Comparison of ENCODE assay signal across 18 cellular contexts in the genomic region with DNA sequence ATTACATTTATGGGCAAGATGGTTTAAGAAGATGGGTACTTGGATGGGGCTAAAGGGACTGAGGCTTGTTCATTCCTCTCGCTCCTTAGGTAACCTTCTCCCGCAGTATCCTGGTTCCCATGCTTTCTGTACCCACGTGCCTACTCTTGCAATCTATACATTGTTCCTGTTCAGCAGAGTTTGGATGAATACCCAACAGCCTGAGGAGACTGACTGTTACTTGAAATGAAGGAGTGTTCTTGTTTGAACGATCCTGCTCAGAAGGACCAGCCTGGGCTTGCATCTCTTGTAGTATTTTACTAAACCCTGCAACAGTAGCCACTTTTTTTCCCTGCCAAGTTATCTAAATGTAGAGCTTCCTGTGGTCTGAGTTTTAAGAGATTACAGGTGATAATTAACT. TPM values are rescaled to one million over a fixed set of nuclear protein-coding genes. Genes with fewer than 3 reads are reported as not detected.
DNase-seq lines count a peak whose midpoint lies in the region; ATAC-seq, FAIRE-seq and TF ChIP-seq lines count a peak whose summit lies in the region.
"Had no signal": no experiment of that assay in that cellular context is flagged by ENCODE, and none has a peak within 500 bp of the region (broad histone marks: within the 10 kb centered on the region; RNA-seq: fewer than 3 reads in every experiment).

No MANE protein-coding gene starts in this region.

- H2BK15ac ChIP-seq in H9 (ENCODE audit: low read depth, low read length), result no peak overlapping the region

- no peaks in the 10 kb centered on the region for H3K4me1 Mint-ChIP-seq in H9
- H3K4me1 Mint-ChIP-seq in activated naive CD8-positive, alpha-beta T cell treated with anti-CD3 and anti-CD28 coated beads, Interleukin-2, amount 50 U/mL, for 24 hours, result no peaks in the 10 kb centered on the region
- H3K4me1 Mint-ChIP-seq: CD14-positive monocyte; CD4-positive, alpha-beta memory T cell; GM23338 had no signal

- H3K36me3 ChIP-seq in mammary epithelial cell (ENCODE audit: insufficient read depth, low read length), result no peaks in the 10 kb centered on the region
- peaks cover 0 to 3% of the 10 kb centered on the region in 2 donors for H3K36me3 ChIP-seq in esophagus (ENCODE audit: control insufficient read depth in 2 of 2, insufficient read depth in 2 of 2, low read length in 1 of 2)
- H3K36me3 ChIP-seq in keratinocyte (ENCODE audit: control insufficient read depth in 2 of 2, extremely low read depth in 1 of 2, insufficient read depth in 2 of 2, low read length in 2 of 2), result no peaks in the 10 kb centered on the region
- H3K36me3 ChIP-seq: BLaER1 had no signal

- H2BK20ac ChIP-seq in H9 (ENCODE audit: low read depth, low read length, poor library complexity, severe bottlenecking), result no peak overlapping the region

- peak; percentile 95 for FAIRE-seq in keratinocyte (lab: Jason Lieb, UNC)
- FAIRE-seq: H54 had no signal

- no peak overlapping the region for H3K18ac ChIP-seq in H9 (ENCODE audit: insufficient read length, low read depth, low read length)

- no peak overlapping the region for H2BK120ac ChIP-seq in H9 (ENCODE audit: low read depth, low read length, poor library complexity, severe bottlenecking)

- H4K91ac ChIP-seq in H9 (ENCODE audit: insufficient read length, low read depth, low read length), result no peak overlapping the region

- H3K27me3 Mint-ChIP-seq in H9 (ENCODE audit: low read depth), result no peaks in the 10 kb centered on the region
- peaks cover 2% of the 10 kb centered on the region for H3K27me3 Mint-ChIP-seq in activated naive CD8-positive, alpha-beta T cell treated with anti-CD3 and anti-CD28 coated beads, Interleukin-2, amount 50 U/mL, for 24 hours
- H3K27me3 Mint-ChIP-seq: CD4-positive, alpha-beta memory T cell had no signal

- H3K27ac ChIP-seq in H9 (ENCODE audit: insufficient read length, low read depth, low read length) (no peak overlapping the region), mammary epithelial cell (ENCODE audit: insufficient read depth, low read depth, low read length) (no peak overlapping the region), esophagus (ENCODE audit: low read depth in 2 of 2, low read length in 1 of 2) (peak overlapping the region; percentile 3 to 50), keratinocyte (ENCODE audit: control insufficient read depth, insufficient read depth, low read length) (no peak overlapping the region)
- H3K27ac ChIP-seq: BLaER1 had no signal

- H2AFZ ChIP-seq in H9 (ENCODE audit: low read length) (no peak overlapping the region), mammary epithelial cell (ENCODE audit: low read depth, low read length) (peak overlapping the region; percentile 73), keratinocyte (ENCODE audit: control insufficient read depth, low read length) (peak overlapping the region; percentile 55)
- H2AFZ ChIP-seq: GM23338 had no signal

- no peaks in the 10 kb centered on the region for H3K79me2 ChIP-seq in H9 (ENCODE audit: insufficient read depth, low read length)
- no peaks in the 10 kb centered on the region for H3K79me2 ChIP-seq in mammary epithelial cell (ENCODE audit: insufficient read depth, low read length)
- no peaks in the 10 kb centered on the region for H3K79me2 ChIP-seq in keratinocyte (ENCODE audit: control insufficient read depth, insufficient read depth, low read length)

- H2BK5ac ChIP-seq in H9 (ENCODE audit: insufficient read length, low read length), result no peak overlapping the region

- in situ Hi-C loops in mammary epithelial cell (cut with MboI; ENCODE audit: low sequenced_read_pairs in 2 of 2), result no loop called here

- no peak overlapping the region; a peak in 1 of 7 replicates for H3K27ac Mint-ChIP-seq in H9
- no peak overlapping the region for H3K27ac Mint-ChIP-seq in activated naive CD8-positive, alpha-beta T cell treated with anti-CD3 and anti-CD28 coated beads, Interleukin-2, amount 50 U/mL, for 24 hours
- H3K27ac Mint-ChIP-seq: CD14-positive monocyte; CD4-positive, alpha-beta memory T cell; GM23338 had no signal

- peaks cover 3 to 10% (median 3%) of the 10 kb centered on the region in 3 experiments; a peak in 4 of 7 replicates for H3K36me3 Mint-ChIP-seq in H9 (ENCODE audit: insufficient read depth in 1 of 3, low read depth in 3 of 3)
- no peaks in the 10 kb centered on the region for H3K36me3 Mint-ChIP-seq in activated naive CD8-positive, alpha-beta T cell treated with anti-CD3 and anti-CD28 coated beads, Interleukin-2, amount 50 U/mL, for 24 hours (ENCODE audit: low read depth)
- H3K36me3 Mint-ChIP-seq: CD14-positive monocyte; CD4-positive, alpha-beta memory T cell had no signal

- H4K20me1 ChIP-seq in H9 (ENCODE audit: control insufficient read depth, insufficient read depth, insufficient read length) (no peaks in the 10 kb centered on the region), mammary epithelial cell (ENCODE audit: insufficient read depth, low read length) (no peaks in the 10 kb centered on the region), keratinocyte (ENCODE audit: control insufficient read depth, extremely low read depth, insufficient read depth, low read length) (no peaks in the 10 kb centered on the region)
- H4K20me1 ChIP-seq: BLaER1 had no signal

- no peak overlapping the region for H3T11ph ChIP-seq in H9 (ENCODE audit: low read length)

- H3K23me2 ChIP-seq in H9 (ENCODE audit: insufficient read length, low read depth, low read length, poor library complexity, severe bottlenecking), result no peaks in the 10 kb centered on the region

- H3K9me3 Mint-ChIP-seq in H9, result peaks cover 9 to 15% of the 10 kb centered on the region in 2 experiments
- no peaks in the 10 kb centered on the region for H3K9me3 Mint-ChIP-seq in activated naive CD8-positive, alpha-beta T cell treated with anti-CD3 and anti-CD28 coated beads, Interleukin-2, amount 50 U/mL, for 24 hours

- H4K5ac ChIP-seq in H9 (ENCODE audit: insufficient read length, low read depth, low read length), result no peak overlapping the region

- no peak for ATAC-seq in activated naive CD8-positive, alpha-beta T cell treated with anti-CD3 and anti-CD28 coated beads, Interleukin-2, amount 50 U/mL, for 24 hours
- ATAC-seq: GM23338 had no signal

- no peaks in the 10 kb centered on the region for H3K9me1 ChIP-seq in keratinocyte (ENCODE audit: control insufficient read depth, extremely low read depth, insufficient read depth, low read length)

- H3K56ac ChIP-seq in H9 (ENCODE audit: insufficient read length, low read depth, low read length), result no peak overlapping the region

- dilution Hi-C loops in mammary epithelial cell (cut with HindIII; ENCODE audit: low sequenced_read_pairs), result no loop called here
- dilution Hi-C loops in keratinocyte (cut with MboI; ENCODE audit: extremely low pct_ligation_motif_present, low sequenced_read_pairs), result no loop called here

- H3K27me3 ChIP-seq in H9 (ENCODE audit: insufficient read depth, low read length) (no peaks in the 10 kb centered on the region), mammary epithelial cell (ENCODE audit: insufficient read depth, low read length) (no peaks in the 10 kb centered on the region), esophagus (ENCODE audit: control insufficient read depth in 1 of 2, insufficient read depth in 2 of 2, low read length in 2 of 2) (no peaks in the 10 kb centered on the region), keratinocyte (ENCODE audit: control insufficient read depth, extremely low read depth, insufficient read depth, low read length) (no peaks in the 10 kb centered on the region)
- H3K27me3 ChIP-seq: BLaER1 had no signal

- H3K9ac ChIP-seq in H9 (ENCODE audit: extremely low read depth, insufficient read length, low read length) (peak overlapping the region; percentile 36), mammary epithelial cell (ENCODE audit: insufficient read depth, low read length) (no peak overlapping the region), keratinocyte (ENCODE audit: control insufficient read depth, extremely low read depth, insufficient read depth, low read length) (no peak overlapping the region)
- H3K9ac ChIP-seq: BLaER1 had no signal

- BruUV-seq in mammary epithelial cell (replicated peaks; lab: Mats Ljungman, UMichigan), result no TSS peak

- H3K4me3 ChIP-seq in mammary epithelial cell (replicated peaks in 1 of 3; ENCODE audit: insufficient read depth in 1 of 3, low read depth in 2 of 3, low read length in 3 of 3) (no peak overlapping the region), esophagus (ENCODE audit: low read depth in 1 of 2, low read length in 2 of 2) (no peak overlapping the region), keratinocyte (ENCODE audit: control insufficient read depth in 2 of 3, extremely low read depth in 1 of 3, insufficient read depth in 2 of 3, low read depth in 1 of 3, low read length in 3 of 3) (no peak overlapping the region)
- H3K4me3 ChIP-seq: BLaER1, GM23338 had no signal

- no peaks in the 10 kb centered on the region for H3K79me1 ChIP-seq in H9 (ENCODE audit: insufficient read depth, low read depth, low read length, poor library complexity, severe bottlenecking)

- no peak for TF ChIP-seq CTCF in H9 (conservative IDR thresholded peaks at IDR 0.05)
- TF ChIP-seq CTCF in mammary epithelial cell (conservative IDR thresholded peaks at IDR 0.05 in 1 of 2, IDR thresholded peaks at IDR 0.05 in 1 of 2; ENCODE audit: extremely low read depth in 1 of 2, insufficient read depth in 1 of 2, low read depth in 1 of 2, low read length in 2 of 2), result no peak
- no peak for TF ChIP-seq CTCF in keratinocyte (optimal IDR thresholded peaks at IDR 0.05 in 1 of 3, IDR thresholded peaks at IDR 0.05 in 1 of 3, conservative IDR thresholded peaks at IDR 0.05 in 1 of 3; ENCODE audit: extremely low read depth in 1 of 3, insufficient read depth in 2 of 3, low read length in 3 of 3)

- H3K9me3 ChIP-seq in H9 (ENCODE audit: control insufficient read depth, low read depth, low read length) (no peaks in the 10 kb centered on the region), mammary epithelial cell (replicated peaks; ENCODE audit: insufficient read depth, low read length) (no peaks in the 10 kb centered on the region), esophagus (ENCODE audit: control insufficient read depth in 2 of 2, insufficient read depth in 1 of 2, low read depth in 1 of 2, low read length in 1 of 2) (no peaks in the 10 kb centered on the region), keratinocyte (ENCODE audit: control insufficient read depth, low read depth, low read length) (no peaks in the 10 kb centered on the region)
- H3K9me3 ChIP-seq: BLaER1 had no signal

- CTCF ChIA-PET in mammary epithelial cell (lab: Charles Lee; ENCODE audit: low non-redundant PET), result no interaction called here

- H2AK5ac ChIP-seq in H9 (ENCODE audit: insufficient read length, low read length), result no peak overlapping the region

- H4K8ac ChIP-seq in H9 (replicated peaks; ENCODE audit: insufficient read length, low read depth, low read length), result no peak overlapping the region

- no peak overlapping the region for H3K4me2 ChIP-seq in H9 (ENCODE audit: insufficient read depth, insufficient read length, low read length)
- peak overlapping the region; percentile 48 for H3K4me2 ChIP-seq in mammary epithelial cell (ENCODE audit: insufficient read depth, low read depth, low read length)
- H3K4me2 ChIP-seq in keratinocyte (ENCODE audit: control insufficient read depth, extremely low read depth, insufficient read depth, low read depth, low read length), result peak overlapping the region; percentile 7
- H3K4me2 ChIP-seq: BLaER1, GM23338 had no signal

- WGBS in H9 (ENCODE audit: extremely low coverage, insufficient read length, low lambda C conversion rate), result no CpG with 5 or more reads among the region's 4 CpGs
- 19% methylated on average over 4 of the region's 4 CpGs for WGBS in mammary epithelial cell (ENCODE audit: low coverage, missing lambda C conversion rate)
- 48 to 67% methylated on average over 4 of the region's 4 CpGs for WGBS in esophagus, 2 donors

- no peak overlapping the region for H3K23ac ChIP-seq in H9 (ENCODE audit: insufficient read length, low read depth, low read length)

- intact Hi-C loops in mammary epithelial cell (cut with micrococcal nuclease), result no loop called here

- H3K14ac ChIP-seq in H9 (ENCODE audit: insufficient read depth, low read length), result no peak overlapping the region

- H2BK12ac ChIP-seq in H9 (ENCODE audit: insufficient read length, low read depth, low read length), result no peak overlapping the region

- H3K4me1 ChIP-seq in H9 (ENCODE audit: insufficient read depth, low read length) (no peaks in the 10 kb centered on the region), mammary epithelial cell (ENCODE audit: insufficient read depth, low read length) (peaks cover 10% of the 10 kb centered on the region), esophagus (ENCODE audit: control insufficient read depth in 2 of 2, insufficient read depth in 2 of 2, low read length in 1 of 2) (peaks cover 0 to 6% of the 10 kb centered on the region in 2 donors), keratinocyte (ENCODE audit: control insufficient read depth, extremely low read depth, insufficient read depth, low read length) (peaks cover 15% of the 10 kb centered on the region)
- H3K4me1 ChIP-seq: BLaER1 had no signal

- no peak overlapping the region for H3K4ac ChIP-seq in H9 (ENCODE audit: low read depth, low read length)

- DNase-seq in H9 (no peak), mammary epithelial cell (peak; percentile 37), keratinocyte (ENCODE audit: low read depth, low spot score) (peak; percentile 30), SKM-1 treated with dmso at 0.1 percent for 144 hours (lab: John Stamatoyannopoulos, UW; ENCODE audit: unreplicated experiment) (no peak)
- DNase-seq in activated naive CD8-positive, alpha-beta T cell treated with anti-CD3 and anti-CD28 coated beads, Interleukin-2, amount 50 U/mL, for 24 hours, result no peak
- DNase-seq in activated CD4-positive, CD25-positive, alpha-beta regulatory T cell treated with anti-CD3 and anti-CD28 coated beads, Interleukin-2, amount 50 U/mL, for 72 hours, result no peak
- DNase-seq: 8988T; CD4-positive, alpha-beta memory T cell; DMS79 treated with DMSO at 0.1 percent for 48 hours; GF-D8 had no signal

- no peak overlapping the region for H3K4me3 Mint-ChIP-seq in H9
- H3K4me3 Mint-ChIP-seq in activated naive CD8-positive, alpha-beta T cell treated with anti-CD3 and anti-CD28 coated beads, Interleukin-2, amount 50 U/mL, for 24 hours, result no peak overlapping the region
- H3K4me3 Mint-ChIP-seq: CD14-positive monocyte; CD4-positive, alpha-beta memory T cell; GM23338 had no signal

RNA-seq across cellular contexts. Expression of gene ADH6, which starts 33.7 kb away (rescaled TPM):
- total RNA-seq in H9 (2021) (not detected in 2 replicates), mammary epithelial cell (not detected)
- polyA plus RNA-seq in mammary epithelial cell (not detected), esophagus (under 1 TPM in 1 of 2 donors, not detected in 1; 0.11 TPM), keratinocyte (not detected in 3 replicates)
- polyA minus RNA-seq in mammary epithelial cell (not detected), keratinocyte (not detected in 3 replicates)
- not detected for polyA plus RNA-seq in keratinocyte (2011; ENCODE audit: low read depth)
- polyA plus RNA-seq in keratinocyte (2011; cell fraction: cytosol; rRNA removed), result not detected in 2 replicates
- not detected in 2 replicates for polyA plus RNA-seq in keratinocyte (2011; cell fraction: nucleus; rRNA removed)
- polyA plus RNA-seq in keratinocyte (2012; ENCODE audit: low replicate concordance), result 0.23 and 0.72 TPM in 2 replicates
- not detected for polyA minus RNA-seq in keratinocyte (2011; cell fraction: cytosol; rRNA and poly(A)+ RNA removed)
- not detected in 2 replicates for polyA minus RNA-seq in keratinocyte (2011; cell fraction: nucleus; rRNA and poly(A)+ RNA removed)
- total RNA-seq: A673; CD4-positive, alpha-beta memory T cell; GM23338 had no signal
- polyA plus RNA-seq: CD14-positive monocyte; CD4-positive, alpha-beta memory T cell had no signal

RNA-seq across cellular contexts. Expression of gene ADH1A, which starts 38.0 kb away (rescaled TPM):
- total RNA-seq in H9 (2021), result not detected in 2 replicates
- not detected for total RNA-seq in mammary epithelial cell
- polyA plus RNA-seq in mammary epithelial cell, result not detected
- polyA minus RNA-seq in mammary epithelial cell, result not detected
- not detected for polyA plus RNA-seq in esophagus
- not detected in 3 replicates for polyA plus RNA-seq in keratinocyte
- not detected for polyA plus RNA-seq in keratinocyte (2011; ENCODE audit: low read depth)
- not detected in 2 replicates for polyA plus RNA-seq in keratinocyte (2011; cell fraction: cytosol; rRNA removed)
- not detected in 2 replicates for polyA plus RNA-seq in keratinocyte (2011; cell fraction: nucleus; rRNA removed)
- polyA plus RNA-seq in keratinocyte (2012; ENCODE audit: low replicate concordance), result not detected in 2 replicates
- not detected in 3 replicates for polyA minus RNA-seq in keratinocyte
- polyA minus RNA-seq in keratinocyte (2011; cell fraction: cytosol; rRNA and poly(A)+ RNA removed), result not detected
- not detected in 2 replicates for polyA minus RNA-seq in keratinocyte (2011; cell fraction: nucleus; rRNA and poly(A)+ RNA removed)
- total RNA-seq: A673; CD4-positive, alpha-beta memory T cell; GM23338; HT-29 had no signal
- polyA plus RNA-seq: AG04450; CD14-positive monocyte; CD4-positive, alpha-beta memory T cell; GM23338 had no signal

Comparison
In these comparisons a context has a peak if more than half of its experiments do, and no peak if none do; other contexts are left out.
1. DNase-seq: peak in mammary epithelial cell (single experiment) and keratinocyte (single experiment); none in H9 (single experiment), activated naive CD8-positive, alpha-beta T cell treated with anti-CD3 and anti-CD28 coated beads, Interleukin-2, amount 50 U/mL, for 24 hours (single experiment), activated CD4-positive, CD25-positive, alpha-beta regulatory T cell treated with anti-CD3 and anti-CD28 coated beads, Interleukin-2, amount 50 U/mL, for 72 hours (single experiment) and SKM-1 treated with dmso at 0.1 percent for 144 hours (single experiment).
2. H3K27ac ChIP-seq: peak in esophagus (2 of 2); none in H9 (single experiment), mammary epithelial cell (single experiment) and keratinocyte (single experiment).